Comparison of ENCODE assay signal across 1 cellular context in the genomic region with DNA sequence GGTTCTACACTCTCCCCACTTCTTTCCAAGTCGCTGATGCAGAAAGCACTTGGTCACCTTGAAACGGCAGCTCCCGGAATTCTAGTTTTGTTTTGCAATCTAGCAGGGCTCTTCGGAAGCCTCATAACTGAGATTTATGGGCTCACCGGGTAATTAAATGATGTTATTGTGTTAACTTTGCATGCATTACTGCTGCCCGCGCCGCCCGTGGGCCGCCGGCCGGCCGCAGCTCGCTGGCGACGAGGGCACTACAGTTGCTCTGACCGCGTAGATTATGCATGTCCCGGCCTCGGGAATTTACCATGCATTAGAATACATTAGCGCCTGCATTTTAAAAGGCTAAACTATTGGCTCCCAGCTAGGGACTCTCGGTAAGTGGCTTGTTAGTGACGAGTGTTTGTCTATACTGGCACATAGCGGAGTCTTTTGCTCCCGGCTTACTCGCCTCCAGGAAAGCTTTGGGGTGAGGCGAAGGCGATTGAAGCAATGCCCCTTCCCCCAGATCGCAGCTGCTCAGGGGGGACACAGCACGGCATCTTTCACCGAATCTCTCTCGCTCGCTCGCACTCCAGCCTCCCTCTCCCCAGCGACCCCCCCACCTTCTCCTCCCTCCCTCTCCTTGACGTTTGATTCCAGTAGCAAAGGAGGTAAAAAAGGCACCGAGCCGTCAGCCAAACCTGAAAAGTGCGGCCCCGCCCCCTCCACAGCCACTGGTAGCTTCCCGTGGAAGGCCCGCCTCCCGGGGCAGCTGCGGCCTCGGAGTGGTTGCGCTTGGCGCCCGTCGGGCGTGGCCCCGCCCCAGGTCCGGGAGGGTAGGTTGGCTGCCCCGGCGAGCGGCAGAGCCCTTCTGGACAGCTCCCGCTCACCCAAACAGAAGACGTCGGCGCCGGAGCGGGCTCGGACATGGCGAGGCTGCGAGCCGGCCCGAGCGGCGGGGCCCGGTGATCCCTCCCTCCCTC.
TF ChIP-seq lines count a peak whose summit lies in the region.

A gene (plus strand): TSS at position 839 of the 959 bp plus-strand sequence. CDS start 343 bp downstream, outside the sequence.

TF ChIP-seq in HEK293T, 16 proteins besides CTCF, POLR2A, EP300 and RAD21 (continued from another document):
- TF ChIP-seq, protein P1, sequence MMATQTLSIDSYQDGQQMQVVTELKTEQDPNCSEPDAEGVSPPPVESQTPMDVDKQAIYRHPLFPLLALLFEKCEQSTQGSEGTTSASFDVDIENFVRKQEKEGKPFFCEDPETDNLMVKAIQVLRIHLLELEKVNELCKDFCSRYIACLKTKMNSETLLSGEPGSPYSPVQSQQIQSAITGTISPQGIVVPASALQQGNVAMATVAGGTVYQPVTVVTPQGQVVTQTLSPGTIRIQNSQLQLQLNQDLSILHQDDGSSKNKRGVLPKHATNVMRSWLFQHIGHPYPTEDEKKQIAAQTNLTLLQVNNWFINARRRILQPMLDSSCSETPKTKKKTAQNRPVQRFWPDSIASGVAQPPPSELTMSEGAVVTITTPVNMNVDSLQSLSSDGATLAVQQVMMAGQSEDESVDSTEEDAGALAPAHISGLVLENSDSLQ (IDR thresholded peaks at IDR 0.05), result peak; percentile 98
- no peak for TF ChIP-seq FOXM1 (IDR thresholded peaks at IDR 0.05; ENCODE audit: borderline replicate concordance)
- TF ChIP-seq ELF4 (IDR thresholded peaks at IDR 0.05), result no peak
- TF ChIP-seq FOXK2 (IDR thresholded peaks at IDR 0.05), result no peak
- TF ChIP-seq ZNF384 (IDR thresholded peaks at IDR 0.05), result no peak
- no peak for TF ChIP-seq FOXA1 (IDR thresholded peaks at IDR 0.05)
- TF ChIP-seq TARDBP (IDR thresholded peaks at IDR 0.05), result no peak
- TF ChIP-seq SUZ12 (IDR thresholded peaks at IDR 0.05), result no peak
- no peak for TF ChIP-seq CTBP1 (IDR thresholded peaks at IDR 0.05; ENCODE audit: borderline replicate concordance)
- no peak for TF ChIP-seq NFRKB (IDR thresholded peaks at IDR 0.05)
- TF ChIP-seq LEF1 (IDR thresholded peaks at IDR 0.05; ENCODE audit: borderline replicate concordance), result no peak
- no peak for TF ChIP-seq ARNT (IDR thresholded peaks at IDR 0.05)
